1 cellular context compared by ENCODE assay signal in the genomic region with DNA sequence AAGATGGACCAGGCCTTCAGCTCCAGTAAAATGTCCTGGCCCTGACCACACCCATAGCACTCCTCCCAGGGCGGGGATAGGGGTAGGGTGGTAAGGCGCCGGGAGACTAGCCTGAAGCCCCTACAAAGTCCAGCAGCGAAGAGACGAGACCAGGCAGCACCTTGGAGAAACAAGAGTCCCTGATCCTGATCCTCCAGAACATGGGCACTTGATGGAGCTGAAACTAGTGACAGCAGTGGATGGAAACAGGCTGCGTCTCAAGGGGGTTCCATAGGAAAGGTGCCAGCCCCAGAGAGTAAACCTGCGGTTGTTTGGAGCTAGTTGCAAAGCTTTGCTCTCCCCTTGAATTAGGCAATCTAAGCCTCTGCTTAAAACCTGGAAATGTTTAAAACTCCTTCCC.
TF ChIP-seq lines count a peak whose summit lies in the region.

No MANE protein-coding gene starts in this region.

TF ChIP-seq in H1, 55 proteins besides CTCF, POLR2A, EP300 and RAD21 (continued from another document):
- TF ChIP-seq, protein P1, sequence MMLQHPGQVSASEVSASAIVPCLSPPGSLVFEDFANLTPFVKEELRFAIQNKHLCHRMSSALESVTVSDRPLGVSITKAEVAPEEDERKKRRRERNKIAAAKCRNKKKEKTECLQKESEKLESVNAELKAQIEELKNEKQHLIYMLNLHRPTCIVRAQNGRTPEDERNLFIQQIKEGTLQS (IDR thresholded peaks at IDR 0.05; ENCODE audit: insufficient read depth, low read depth, low read length): no peak
- TF ChIP-seq CHD1 (IDR thresholded peaks at IDR 0.05; ENCODE audit: low read depth, low read length) (no peak), CHD2 (IDR thresholded peaks at IDR 0.05; ENCODE audit: low read length) (no peak), MAFK (IDR thresholded peaks at IDR 0.05; ENCODE audit: low read depth, low read length) (no peak), ZNF274 (IDR thresholded peaks at IDR 0.05; ENCODE audit: borderline replicate concordance, extremely low read depth, low read length) (no peak), SUZ12 (IDR thresholded peaks at IDR 0.05; ENCODE audit: low read length) (no peak), KDM1A (IDR thresholded peaks at IDR 0.05; ENCODE audit: borderline replicate concordance, low read length) (no peak), CBX8 (IDR thresholded peaks at IDR 0.05; ENCODE audit: borderline replicate concordance, low read depth, low read length) (no peak), NANOG (IDR thresholded peaks at IDR 0.05; ENCODE audit: insufficient read depth, low read depth, low read length, poor library complexity, severe bottlenecking) (no peak), EGR1 (IDR thresholded peaks at IDR 0.05; ENCODE audit: borderline replicate concordance, low read depth, low read length) (no peak)
TF ChIP-seq in H1: peak in this region for 0.
